21 cellular contexts compared by ENCODE assay signal in genomic region chr15:90049666-90050604, GRCh38. TPM values are rescaled to one million over a fixed set of nuclear protein-coding genes. Genes with fewer than 3 reads are reported as not detected.
A peak's percentile ranks its signal among the peaks of the same experiment; 100 is the strongest.
DNase-seq lines count a peak whose midpoint lies in the region; ATAC-seq and TF ChIP-seq lines count a peak whose summit lies in the region.
"Had no signal": no experiment of that assay in that cellular context is flagged by ENCODE, and none has a peak within 500 bp of the region (broad histone marks: within the 10 kb centered on the region; RNA-seq: fewer than 3 reads in every experiment).

No MANE protein-coding gene starts in this region.

- POLR2A ChIA-PET in CD4-positive, alpha-beta T cell (lab: Charles Lee) = no interaction called here

- CTCF ChIA-PET in CD4-positive, alpha-beta T cell (lab: Charles Lee) = no interaction called here

- intact Hi-C loops in CD4-positive, alpha-beta T cell (cut with DNase I, micrococcal nuclease) = no loop called here

- ATAC-seq in CD4-positive, alpha-beta T cell (ENCODE audit: poor library complexity) = no peak
- ATAC-seq in GM21786 (IDR thresholded peaks at IDR 0.05; ENCODE audit: unreplicated experiment) (no peak), GM18520 (IDR thresholded peaks at IDR 0.05; ENCODE audit: unreplicated experiment) (no peak)
- ATAC-seq: activated T-cell treated with anti-CD3 and anti-CD28 coated beads, Interleukin-2, amount 50 U/mL, for 72 hours; HCT116; mucosa of descending colon had no signal

- peak overlapping the region; percentile 33 for H3K27ac Mint-ChIP-seq in CD4-positive, alpha-beta T cell
- H3K27ac Mint-ChIP-seq in neural crest cell (ENCODE audit: unreplicated experiment) = peak overlapping the region; percentile 72
- H3K27ac Mint-ChIP-seq: activated T-cell treated with anti-CD3 and anti-CD28 coated beads, Interleukin-2, amount 50 U/mL, for 72 hours had no signal

- no peaks in the 10 kb centered on the region for H3K27me3 ChIP-seq in CD4-positive, alpha-beta T cell (ENCODE audit: control insufficient read depth, insufficient read depth, low read length)
- H3K27me3 ChIP-seq in H7 (ENCODE audit: control insufficient read depth, insufficient read depth, low read length) = no peaks in the 10 kb centered on the region
- H3K27me3 ChIP-seq: BE2C, Peyer's patch, tibial nerve had no signal

- no peaks in the 10 kb centered on the region for H3K9me3 Mint-ChIP-seq in CD4-positive, alpha-beta T cell
- no peaks in the 10 kb centered on the region for H3K9me3 Mint-ChIP-seq in neural crest cell
- H3K9me3 Mint-ChIP-seq: activated T-cell treated with anti-CD3 and anti-CD28 coated beads, Interleukin-2, amount 50 U/mL, for 72 hours; central memory CD8-positive, alpha-beta T cell had no signal

- H3K27me3 Mint-ChIP-seq in CD4-positive, alpha-beta T cell = no peaks in the 10 kb centered on the region
- H3K27me3 Mint-ChIP-seq in neural crest cell (ENCODE audit: low read depth) = no peaks in the 10 kb centered on the region
- H3K27me3 Mint-ChIP-seq: central memory CD8-positive, alpha-beta T cell had no signal

- H3K9me3 ChIP-seq in CD4-positive, alpha-beta T cell (ENCODE audit: control insufficient read depth, low read length) = no peaks in the 10 kb centered on the region
- H3K9me3 ChIP-seq: BE2C, mucosa of descending colon, Peyer's patch, tibial nerve had no signal

- no peak for TF ChIP-seq CTCF in CD4-positive, alpha-beta T cell (IDR thresholded peaks at IDR 0.05)
- TF ChIP-seq CTCF in neural crest cell (conservative IDR thresholded peaks at IDR 0.05) = no peak

- H3K4me3 Mint-ChIP-seq in CD4-positive, alpha-beta T cell = no peak overlapping the region
- peak overlapping the region; percentile 17 for H3K4me3 Mint-ChIP-seq in neural crest cell
- H3K4me3 Mint-ChIP-seq: activated T-cell treated with anti-CD3 and anti-CD28 coated beads, Interleukin-2, amount 50 U/mL, for 72 hours; central memory CD8-positive, alpha-beta T cell had no signal

- H3K4me3 ChIP-seq in H7 (ENCODE audit: insufficient read depth, low read depth, low read length) = no peak overlapping the region
- H3K4me3 ChIP-seq: mucosa of descending colon, Peyer's patch, smooth muscle cell, tibial nerve had no signal

- no peak for DNase-seq in CD4-positive, alpha-beta T cell
- DNase-seq in H7 (peak; percentile 27), cerebellum (ENCODE audit: low spot score) (peak; percentile 54), neural crest cell (ENCODE audit: low read depth, low spot score) (no peak), NCI-H748 treated with DMSO at 0.1 percent for 48 hours (lab: John Stamatoyannopoulos, UW) (no peak)
- DNase-seq: activated CD4-positive, alpha-beta T cell treated with anti-CD3 and anti-CD28 coated beads, Interleukin-2, amount 50 U/mL, for 4 hours; activated T-cell treated with anti-CD3 and anti-CD28 coated beads, Interleukin-2, amount 50 U/mL, for 72 hours; BE2C; DMS53; effector memory CD4-positive, alpha-beta T cell; KBM-7; mucosa of descending colon; NCI-H1048; Peyer's patch had no signal

- H3K27ac ChIP-seq in CD4-positive, alpha-beta T cell (ENCODE audit: low read depth, low read length) = no peak overlapping the region
- H3K27ac ChIP-seq: parathyroid adenoma, Peyer's patch, tibial nerve had no signal

- no peaks in the 10 kb centered on the region for H3K36me3 ChIP-seq in H7 (replicated peaks; ENCODE audit: control insufficient read depth, insufficient read depth, low read length)
- H3K36me3 ChIP-seq: BE2C, Peyer's patch, tibial nerve had no signal

- peaks cover 27% of the 10 kb centered on the region for H3K4me1 Mint-ChIP-seq in CD4-positive, alpha-beta T cell (ENCODE audit: low read depth)
- H3K4me1 Mint-ChIP-seq in neural crest cell = peaks cover 60% of the 10 kb centered on the region

- no peaks in the 10 kb centered on the region for H3K36me3 Mint-ChIP-seq in CD4-positive, alpha-beta T cell (ENCODE audit: low read depth)
- H3K36me3 Mint-ChIP-seq in neural crest cell (ENCODE audit: low read depth) = no peaks in the 10 kb centered on the region

RNA-seq across cellular contexts. Expression of gene ZNF710, which starts 48.8 kb away (rescaled TPM):
- 1 to 10 TPM; 6.5 to 7.7 TPM for total RNA-seq in CD4-positive, alpha-beta T cell
- total RNA-seq in H7 (2014; rRNA removed; shearing (Covaris generic)) = 24.3 and 28.5 TPM in 2 replicates
- 14.0 TPM for total RNA-seq in cerebellum
- total RNA-seq in neural crest cell = 60.3 and 64.4 TPM in 2 replicates

RNA-seq across cellular contexts. Expression of gene IDH2, which starts 52.3 kb away (rescaled TPM):
- total RNA-seq in CD4-positive, alpha-beta T cell = 10 to 100 TPM; 38.0 to 38.2 TPM
- 67.6 and 74.4 TPM in 2 replicates for total RNA-seq in H7 (2014; rRNA removed; shearing (Covaris generic))
- total RNA-seq in cerebellum (51.9 TPM), neural crest cell (214 and 218 TPM in 2 replicates)

Comparison
In these comparisons a context has a peak if more than half of its experiments do, and no peak if none do; other contexts are left out.
1. DNase-seq: peak in H7 (single experiment) and cerebellum (single experiment); none in CD4-positive, alpha-beta T cell (0 of 10), neural crest cell (single experiment) and NCI-H748 treated with DMSO at 0.1 percent for 48 hours (single experiment).